Comparison of ENCODE assay signal across 17 cellular contexts in genomic region chr13:98771838-98772611, GRCh38. TPM values are rescaled to one million over a fixed set of nuclear protein-coding genes. Genes with fewer than 3 reads are reported as not detected.
"Had no signal": no experiment of that assay in that cellular context is flagged by ENCODE, and none has a peak within 500 bp of the region (broad histone marks: within the 10 kb centered on the region; RNA-seq: fewer than 3 reads in every experiment).

No MANE protein-coding gene starts in this region.

- DNase-seq: activated CD4-positive, alpha-beta T cell treated with anti-CD3 and anti-CD28 coated beads for 36 hours; activated CD8-positive, alpha-beta memory T cell treated with anti-CD3 and anti-CD28 coated beads, Interleukin-2, amount 50 U/mL, for 48 hours; activated CD8-positive, alpha-beta T cell treated with anti-CD3 and anti-CD28 coated beads, Interleukin-2, amount 10 ng/mL, durations not matched to agents 7 days and 5 days; dorsolateral prefrontal cortex; retina; T-helper 1 cell had no signal

- ATAC-seq: activated CD4-positive, alpha-beta T cell treated with anti-CD3 and anti-CD28 coated beads for 36 hours; activated CD8-positive, alpha-beta T cell treated with anti-CD3 and anti-CD28 coated beads, Interleukin-2, amount 10 ng/mL, durations not matched to agents 7 days and 5 days; esophagus mucosa; left lung; stimulated activated memory B cell treated with anti-CD40 and anti-IgM and Interleukin-4, amounts not matched to agents 10 μg/mL and 1 μg/mL and 100 μg/mL, for 72 hours had no signal

- H3K4me1 ChIP-seq: ascending aorta, left lung, parathyroid adenoma, tibial nerve had no signal

- H3K4me3 ChIP-seq: ascending aorta, dorsolateral prefrontal cortex, left lung, skin epidermis, tibial nerve had no signal

- H3K9me3 ChIP-seq: ascending aorta, tibial nerve had no signal

- H3K36me3 ChIP-seq: ascending aorta, left lung, tibial nerve had no signal

- H3K27me3 ChIP-seq: ascending aorta, left lung, tibial nerve had no signal

- H3K27ac ChIP-seq: ascending aorta, dorsolateral prefrontal cortex, left lung, parathyroid adenoma, skin epidermis, tibial nerve, VCaP had no signal

RNA-seq across cellular contexts. Expression of gene SLC15A1, which starts 19.6 kb away (rescaled TPM):
- total RNA-seq: activated CD4-positive, alpha-beta T cell treated with anti-CD3 and anti-CD28 coated beads for 36 hours; activated CD8-positive, alpha-beta T cell treated with anti-CD3 and anti-CD28 coated beads, Interleukin-2, amount 10 ng/mL, durations not matched to agents 7 days and 5 days; ascending aorta; fibroblast of villous mesenchyme; left lung; subcutaneous adipose tissue; tibial nerve had no signal
- polyA plus RNA-seq: neural cell had no signal
